In the genomic region with DNA sequence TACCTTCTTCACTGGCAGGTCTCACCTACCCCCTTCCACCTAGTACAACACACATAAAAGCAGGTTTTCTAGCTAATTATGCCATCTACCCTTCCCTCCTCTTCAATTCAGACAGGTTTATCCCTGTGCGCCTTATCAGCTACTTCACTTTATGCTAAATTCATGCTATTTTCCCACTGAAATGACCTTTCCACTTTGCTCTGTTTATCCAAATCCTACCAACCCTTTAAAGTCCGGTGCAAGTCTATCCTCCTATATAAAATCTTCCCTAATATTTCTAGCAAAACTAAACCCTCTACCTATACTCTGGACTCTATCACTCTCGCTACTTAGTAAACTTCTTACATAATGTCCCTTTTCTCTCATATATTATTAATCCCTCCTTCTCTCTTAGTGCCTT, we compare ENCODE assay signal across 8 cellular contexts.
"Had no signal": no experiment of that assay in that cellular context is flagged by ENCODE, and none has a peak within 500 bp of the region (broad histone marks: within the 10 kb centered on the region; RNA-seq: fewer than 3 reads in every experiment).

No MANE protein-coding gene starts in this region.

- ATAC-seq: GM12878 had no signal

- H3K4me3 ChIP-seq: GM12878 had no signal

- FAIRE-seq: G401.6, GM12878, GM12891, GM12892, GM18507, GM19239 had no signal

- DNase-seq: GDM1, GF-D8 had no signal
